In the genomic region with DNA sequence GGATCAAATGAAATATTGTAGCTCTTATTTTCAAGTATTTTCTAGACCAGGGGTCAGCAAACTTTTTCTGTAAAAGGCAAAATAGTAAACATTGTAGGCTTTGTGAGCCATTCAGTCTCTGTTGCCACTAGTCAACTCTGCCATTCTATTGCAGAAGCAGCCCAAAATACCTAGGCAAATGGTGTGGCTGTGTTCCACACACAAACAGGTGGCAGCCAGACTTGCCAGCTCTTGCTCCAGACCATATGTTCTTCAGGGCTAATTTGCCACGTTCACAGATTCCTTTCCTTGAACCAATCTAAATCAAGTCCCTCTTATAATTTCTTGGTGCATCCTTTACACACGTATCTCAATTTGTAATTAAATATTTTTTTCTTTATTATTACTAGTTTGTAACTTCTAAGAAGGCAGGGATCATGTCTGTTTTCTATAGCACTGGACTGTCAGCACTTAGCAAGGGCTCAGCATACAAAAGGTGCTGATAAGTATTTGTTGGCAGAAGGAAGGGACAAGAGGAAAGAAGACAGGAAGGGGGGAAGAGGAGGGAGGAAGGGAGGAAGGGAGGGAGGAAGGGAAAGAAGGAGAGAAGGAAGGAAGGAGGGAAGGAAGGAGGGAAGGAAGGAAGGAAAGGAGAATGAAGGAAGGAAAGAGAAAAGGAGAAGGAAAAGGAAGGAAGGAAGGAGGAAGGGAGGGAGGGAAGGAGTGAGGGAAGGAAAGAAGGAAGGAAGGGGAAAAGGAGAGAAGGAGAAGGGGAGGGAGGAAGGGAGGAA, we compare ENCODE assay signal across 7 cellular contexts.
DNase-seq lines count a peak whose midpoint lies in the region; ATAC-seq and TF ChIP-seq lines count a peak whose summit lies in the region.

No MANE protein-coding gene starts in this region.

- TF ChIP-seq CTCF in mucosa of descending colon (IDR thresholded peaks at IDR 0.05), result no peak

- H3K4me3 ChIP-seq in mucosa of descending colon, result no peak overlapping the region

- no peaks in the 10 kb centered on the region for H3K36me3 ChIP-seq in mucosa of descending colon (ENCODE audit: low read depth)

- intact Hi-C loops in mucosa of descending colon (cut with DNase I, micrococcal nuclease), result no loop called here

- no peaks in the 10 kb centered on the region for H3K4me1 ChIP-seq in mucosa of descending colon (ENCODE audit: low read depth)

- no peaks in the 10 kb centered on the region for H3K9me3 ChIP-seq in mucosa of descending colon

- peak; percentile 83 for DNase-seq in NCI-H2171 (lab: John Stamatoyannopoulos, UW)
- DNase-seq in mucosa of descending colon, result peak in 1 of 3 donors; percentile 19
- DNase-seq in LoVo (ENCODE audit: low spot score), result no peak
- no peak for DNase-seq in pons (ENCODE audit: low spot score)
- DNase-seq in stimulated activated naive CD4-positive, alpha-beta T cell treated with Interleukin-2 at 50 U/mL for 16 hours (lab: John Stamatoyannopoulos, UW), result no peak

- ATAC-seq in GM19025 (IDR thresholded peaks at IDR 0.05; ENCODE audit: low read depth, unreplicated experiment) (peak; percentile 76), HG02610 (IDR thresholded peaks at IDR 0.05; ENCODE audit: unreplicated experiment) (peak; percentile 66), mucosa of descending colon (peak; percentile 42)
